Comparison of ENCODE assay signal across 14 cellular contexts in genomic region chr5:155839251-155840037, GRCh38.
DNase-seq lines count a peak whose midpoint lies in the region; ATAC-seq and TF ChIP-seq lines count a peak whose summit lies in the region.
"Had no signal": no experiment of that assay in that cellular context is flagged by ENCODE, and none has a peak within 500 bp of the region (broad histone marks: within the 10 kb centered on the region; RNA-seq: fewer than 3 reads in every experiment).

No MANE protein-coding gene starts in this region.

- no peaks in the 10 kb centered on the region for H3K9me2 ChIP-seq in SK-N-SH

- no peak for TF ChIP-seq RAD21 in SK-N-SH (IDR thresholded peaks at IDR 0.05; ENCODE audit: low read length)

- H3K9ac ChIP-seq in SK-N-SH, result no peak overlapping the region

- CTCF ChIA-PET in SK-N-SH (lab: Yijun Ruan, JAX), result no interaction called here

- H3K9me3 ChIP-seq in SK-N-SH, result no peaks in the 10 kb centered on the region

- H2AFZ ChIP-seq in SK-N-SH (ENCODE audit: low read depth), result no peak overlapping the region

- H3K27ac ChIP-seq in SK-N-SH (ENCODE audit: low read depth in 2 of 2, low read length in 1 of 2), result no peak overlapping the region
- H3K27ac ChIP-seq: HL-60 had no signal

- H4K20me1 ChIP-seq in SK-N-SH (ENCODE audit: insufficient read depth), result no peaks in the 10 kb centered on the region

- WGBS in SK-N-SH (ENCODE audit: low lambda C conversion rate), result 57% methylated on average over 5 of the region's 5 CpGs

- no peak for ATAC-seq in SK-N-SH treated with all-trans-retinoic acid at 6 μM for 48 hours
- ATAC-seq in GM18502 (IDR thresholded peaks at IDR 0.05; ENCODE audit: poor library complexity, unreplicated experiment), result no peak
- ATAC-seq in GM21737 (IDR thresholded peaks at IDR 0.05; ENCODE audit: unreplicated experiment), result no peak

- H3K36me3 ChIP-seq in SK-N-SH (replicated peaks in 1 of 2; ENCODE audit: control insufficient read depth in 1 of 2, insufficient read depth in 2 of 2, low read length in 1 of 2), result no peaks in the 10 kb centered on the region

- no peaks in the 10 kb centered on the region for H3K4me1 ChIP-seq in SK-N-SH (ENCODE audit: control insufficient read depth in 1 of 2, insufficient read depth in 2 of 2, low read depth in 1 of 2, low read length in 1 of 2)

- no peak for TF ChIP-seq CTCF in SK-N-SH (IDR thresholded peaks at IDR 0.05)
- TF ChIP-seq CTCF in epithelial cell of proximal tubule (conservative IDR thresholded peaks at IDR 0.05; ENCODE audit: low read depth, low read length), result no peak

- TF ChIP-seq EP300 in SK-N-SH (IDR thresholded peaks at IDR 0.05; ENCODE audit: borderline replicate concordance in 1 of 2, low read depth in 1 of 2, low read length in 1 of 2), result no peak

- H3K79me2 ChIP-seq in SK-N-SH (ENCODE audit: insufficient read depth), result no peaks in the 10 kb centered on the region

- H3K4me2 ChIP-seq in SK-N-SH, result no peak overlapping the region

- H3K27me3 ChIP-seq in SK-N-SH (ENCODE audit: insufficient read depth), result no peaks in the 10 kb centered on the region

- H3K4me3 ChIP-seq in SK-N-SH (ENCODE audit: low read depth in 2 of 2, low read length in 1 of 2) (no peak overlapping the region), epithelial cell of proximal tubule (ENCODE audit: low read depth, low read length) (no peak overlapping the region)

- POLR2A ChIA-PET in SK-N-SH (lab: Yijun Ruan, JAX), result no interaction called here

- H3F3A ChIP-seq in SK-N-SH (replicated peaks; ENCODE audit: insufficient read depth), result no peaks in the 10 kb centered on the region

- DNase-seq in SK-N-SH (peak; percentile 23), NCI-H2196 (lab: John Stamatoyannopoulos, UW; ENCODE audit: unreplicated experiment) (peak; percentile 65), epithelial cell of proximal tubule (ENCODE audit: low read depth) (peak; percentile 22), amniotic stem cell (lab: John Stamatoyannopoulos, UW) (no peak), NCI-H1092 treated with DMSO at 0.1 percent for 48 hours (lab: John Stamatoyannopoulos, UW) (no peak)
- DNase-seq: activated CD4-positive, CD25-positive, alpha-beta regulatory T cell; activated CD8-positive, alpha-beta memory T cell treated with anti-CD3 and anti-CD28 coated beads, Interleukin-2, amount 50 U/mL, for 48 hours; DMS153; erythroblast; nucleus accumbens had no signal

TF ChIP-seq in SK-N-SH, 30 proteins besides CTCF, POLR2A, EP300 and RAD21:
- TF ChIP-seq RFX5 (IDR thresholded peaks at IDR 0.05; ENCODE audit: low read length) (peak; percentile 90), POLR2AphosphoS5 (IDR thresholded peaks at IDR 0.05; ENCODE audit: low read depth, low read length) (no peak)
TF ChIP-seq in SK-N-SH: peak in this region for 1.

TF ChIP-seq in SK-N-SH treated with all-trans-retinoic acid at 6 μM for 48 hours, 23 proteins besides CTCF, POLR2A, EP300 and RAD21:
- TF ChIP-seq CREB5 (CRISPR knock-in tag; IDR thresholded peaks at IDR 0.05; ENCODE audit: low read depth), result no peak
- no peak for TF ChIP-seq ZFP30 (CRISPR knock-in tag; IDR thresholded peaks at IDR 0.05)
- no peak for TF ChIP-seq ARNTL (CRISPR knock-in tag; IDR thresholded peaks at IDR 0.05; ENCODE audit: borderline replicate concordance, low read depth)
- TF ChIP-seq PPARA (CRISPR knock-in tag; IDR thresholded peaks at IDR 0.05; ENCODE audit: borderline replicate concordance), result no peak
- no peak for TF ChIP-seq SNAI2 (CRISPR knock-in tag; IDR thresholded peaks at IDR 0.05)
- no peak for TF ChIP-seq ISL1 (CRISPR knock-in tag; IDR thresholded peaks at IDR 0.05)
- TF ChIP-seq, protein P1, sequence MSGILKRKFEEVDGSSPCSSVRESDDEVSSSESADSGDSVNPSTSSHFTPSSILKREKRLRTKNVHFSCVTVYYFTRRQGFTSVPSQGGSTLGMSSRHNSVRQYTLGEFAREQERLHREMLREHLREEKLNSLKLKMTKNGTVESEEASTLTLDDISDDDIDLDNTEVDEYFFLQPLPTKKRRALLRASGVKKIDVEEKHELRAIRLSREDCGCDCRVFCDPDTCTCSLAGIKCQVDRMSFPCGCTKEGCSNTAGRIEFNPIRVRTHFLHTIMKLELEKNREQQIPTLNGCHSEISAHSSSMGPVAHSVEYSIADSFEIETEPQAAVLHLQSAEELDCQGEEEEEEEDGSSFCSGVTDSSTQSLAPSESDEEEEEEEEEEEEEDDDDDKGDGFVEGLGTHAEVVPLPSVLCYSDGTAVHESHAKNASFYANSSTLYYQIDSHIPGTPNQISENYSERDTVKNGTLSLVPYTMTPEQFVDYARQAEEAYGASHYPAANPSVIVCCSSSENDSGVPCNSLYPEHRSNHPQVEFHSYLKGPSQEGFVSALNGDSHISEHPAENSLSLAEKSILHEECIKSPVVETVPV (CRISPR knock-in tag; IDR thresholded peaks at IDR 0.05), result no peak
- no peak for TF ChIP-seq ZC3H10 (CRISPR knock-in tag; IDR thresholded peaks at IDR 0.05)
- no peak for TF ChIP-seq RARB (CRISPR knock-in tag; IDR thresholded peaks at IDR 0.05)
- TF ChIP-seq, protein P2, sequence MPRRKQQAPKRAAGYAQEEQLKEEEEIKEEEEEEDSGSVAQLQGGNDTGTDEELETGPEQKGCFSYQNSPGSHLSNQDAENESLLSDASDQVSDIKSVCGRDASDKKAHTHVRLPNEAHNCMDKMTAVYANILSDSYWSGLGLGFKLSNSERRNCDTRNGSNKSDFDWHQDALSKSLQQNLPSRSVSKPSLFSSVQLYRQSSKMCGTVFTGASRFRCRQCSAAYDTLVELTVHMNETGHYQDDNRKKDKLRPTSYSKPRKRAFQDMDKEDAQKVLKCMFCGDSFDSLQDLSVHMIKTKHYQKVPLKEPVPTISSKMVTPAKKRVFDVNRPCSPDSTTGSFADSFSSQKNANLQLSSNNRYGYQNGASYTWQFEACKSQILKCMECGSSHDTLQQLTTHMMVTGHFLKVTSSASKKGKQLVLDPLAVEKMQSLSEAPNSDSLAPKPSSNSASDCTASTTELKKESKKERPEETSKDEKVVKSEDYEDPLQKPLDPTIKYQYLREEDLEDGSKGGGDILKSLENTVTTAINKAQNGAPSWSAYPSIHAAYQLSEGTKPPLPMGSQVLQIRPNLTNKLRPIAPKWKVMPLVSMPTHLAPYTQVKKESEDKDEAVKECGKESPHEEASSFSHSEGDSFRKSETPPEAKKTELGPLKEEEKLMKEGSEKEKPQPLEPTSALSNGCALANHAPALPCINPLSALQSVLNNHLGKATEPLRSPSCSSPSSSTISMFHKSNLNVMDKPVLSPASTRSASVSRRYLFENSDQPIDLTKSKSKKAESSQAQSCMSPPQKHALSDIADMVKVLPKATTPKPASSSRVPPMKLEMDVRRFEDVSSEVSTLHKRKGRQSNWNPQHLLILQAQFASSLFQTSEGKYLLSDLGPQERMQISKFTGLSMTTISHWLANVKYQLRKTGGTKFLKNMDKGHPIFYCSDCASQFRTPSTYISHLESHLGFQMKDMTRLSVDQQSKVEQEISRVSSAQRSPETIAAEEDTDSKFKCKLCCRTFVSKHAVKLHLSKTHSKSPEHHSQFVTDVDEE (CRISPR knock-in tag; IDR thresholded peaks at IDR 0.05), result no peak
- TF ChIP-seq TOX (CRISPR knock-in tag; IDR thresholded peaks at IDR 0.05; ENCODE audit: borderline replicate concordance), result no peak

Comparison
In these comparisons a context has a peak if more than half of its experiments do, and no peak if none do; other contexts are left out.
1. DNase-seq: peak in SK-N-SH (single experiment), NCI-H2196 (single experiment) and epithelial cell of proximal tubule (single experiment); none in amniotic stem cell (single experiment) and NCI-H1092 treated with DMSO at 0.1 percent for 48 hours (single experiment).